8 cellular contexts compared by ENCODE assay signal in the genomic region with DNA sequence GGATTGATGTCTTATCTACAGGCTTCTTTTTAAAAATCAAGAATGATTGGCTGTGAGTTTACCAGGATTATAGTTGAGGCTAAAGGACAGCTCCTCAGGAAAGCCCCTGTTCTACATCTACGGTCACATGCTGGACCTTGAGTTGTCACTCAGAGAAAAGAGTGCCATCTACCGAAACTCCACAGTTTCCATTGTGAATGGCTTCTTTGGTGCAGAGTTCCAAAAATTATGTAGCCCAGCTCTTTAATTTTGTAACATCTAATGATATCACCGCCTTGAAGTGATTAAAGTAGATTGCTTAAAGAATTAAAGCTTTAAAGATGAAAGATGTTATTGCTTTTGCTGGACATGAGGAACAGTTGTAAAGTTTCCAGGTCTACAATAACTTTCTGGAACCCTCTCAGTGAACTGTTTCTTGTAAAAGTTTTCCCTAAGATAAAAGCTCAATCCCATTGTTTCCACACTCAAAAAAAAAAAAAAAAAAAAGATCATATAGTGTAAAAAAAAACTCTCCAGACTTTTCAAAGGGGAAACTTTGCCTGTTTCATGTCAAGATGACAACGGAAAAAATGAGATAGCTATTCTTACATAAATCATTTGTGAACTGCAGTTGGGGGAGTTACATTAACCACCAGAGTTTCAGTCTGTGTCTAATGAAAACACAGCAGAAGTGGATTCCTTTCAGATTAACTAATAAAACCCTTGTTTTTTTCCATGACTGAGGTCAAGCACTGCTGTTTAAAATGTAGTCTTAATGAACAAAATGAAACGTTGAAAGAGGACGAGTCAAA. TPM values are rescaled to one million over a fixed set of nuclear protein-coding genes. Genes with fewer than 3 reads are reported as not detected.
DNase-seq lines count a peak whose midpoint lies in the region; ATAC-seq and TF ChIP-seq lines count a peak whose summit lies in the region.

No MANE protein-coding gene starts in this region.

- peak overlapping the region; percentile 83 to 85 for H3K27ac ChIP-seq in ascending aorta
- peak overlapping the region; percentile 47 for H3K27ac ChIP-seq in lower lobe of right lung
- peak overlapping the region; percentile 78 to 87 for H3K27ac ChIP-seq in aorta (ENCODE audit: low read depth in 1 of 2, low read length in 2 of 2)

- H3K4me3 ChIP-seq in ascending aorta (peak overlapping the region; percentile 53 to 73), lower lobe of right lung (peak overlapping the region; percentile 48), aorta (ENCODE audit: low read length in 2 of 2) (peak overlapping the region; percentile 51 to 76)

- ATAC-seq in GM19467 (IDR thresholded peaks at IDR 0.05; ENCODE audit: unreplicated experiment) (peak; percentile 87), HG03378 (IDR thresholded peaks at IDR 0.05; ENCODE audit: unreplicated experiment) (peak; percentile 91), lower lobe of right lung (peak in 1 of 2 donors; percentile 72), aorta (ENCODE audit: low FRiP score) (peak; percentile 66)

- peak; percentile 28 for DNase-seq in ELF-1 (ENCODE audit: low read depth, low spot score)
- DNase-seq in ascending aorta (ENCODE audit: low spot score in 2 of 2): no peak
- DNase-seq in lower lobe of right lung: no peak
- DNase-seq in aorta: no peak
- no peak for DNase-seq in cerebellum (ENCODE audit: low spot score)
- no peak for DNase-seq in activated gamma-delta T cell treated with Interleukin-2 at 50 U/mL for 16 hours

- TF ChIP-seq CTCF in ascending aorta (IDR thresholded peaks at IDR 0.05) (peak in 2 of 3 experiments; percentile 46 to 57), lower lobe of right lung (IDR thresholded peaks at IDR 0.05) (no peak)

- H3K27me3 ChIP-seq in ascending aorta (no peaks in the 10 kb centered on the region), lower lobe of right lung (ENCODE audit: low read depth) (no peaks in the 10 kb centered on the region), aorta (ENCODE audit: control insufficient read depth in 1 of 2, insufficient read depth in 2 of 2, low read length in 1 of 2) (no peaks in the 10 kb centered on the region)

- 3% methylated on average over 6 of the region's 6 CpGs for WGBS in aorta, 2 donors

- H3K36me3 ChIP-seq in ascending aorta (no peaks in the 10 kb centered on the region), lower lobe of right lung (no peaks in the 10 kb centered on the region), aorta (ENCODE audit: control insufficient read depth in 1 of 2, insufficient read depth in 2 of 2, low read length in 1 of 2) (no peaks in the 10 kb centered on the region)

- H3K4me1 ChIP-seq in ascending aorta: peaks cover 3 to 23% of the 10 kb centered on the region in 2 donors
- no peaks in the 10 kb centered on the region for H3K4me1 ChIP-seq in lower lobe of right lung
- H3K4me1 ChIP-seq in aorta (ENCODE audit: control insufficient read depth in 1 of 2, insufficient read depth in 2 of 2, low read length in 2 of 2): peaks cover 0 to 2% of the 10 kb centered on the region in 2 donors

- intact Hi-C loops in ascending aorta (cut with DNase I): loop anchor here (5.0 to 10.0 kb wide), 4 partner anchors 84 to 434 kb away; no protein-coding TSS in a partner anchor
- intact Hi-C loops in lower lobe of right lung (cut with DNase I): no loop called here
- intact Hi-C loops in aorta (cut with DNase I): loop anchor here (2.0 to 10.0 kb wide), 8 partner anchors 41 to 451 kb away; no protein-coding TSS in a partner anchor

- H3K9me3 ChIP-seq in ascending aorta (no peaks in the 10 kb centered on the region), lower lobe of right lung (no peaks in the 10 kb centered on the region), aorta (ENCODE audit: control insufficient read depth, low read length) (no peaks in the 10 kb centered on the region)

RNA-seq across cellular contexts. Expression of gene COL3A1, which starts 4.3 kb away (rescaled TPM):
- total RNA-seq in ascending aorta: 411 TPM
- 187 TPM for total RNA-seq in lower lobe of right lung
- 1,000 to 10,000 TPM in 1 of 2 donors, 100 to 1,000 TPM in 1; 673 to 1,346 TPM for total RNA-seq in aorta
- 100 to 1,000 TPM; 155 to 875 TPM for polyA plus RNA-seq in aorta
- 303 TPM for total RNA-seq in cerebellum
